In the genomic region with DNA sequence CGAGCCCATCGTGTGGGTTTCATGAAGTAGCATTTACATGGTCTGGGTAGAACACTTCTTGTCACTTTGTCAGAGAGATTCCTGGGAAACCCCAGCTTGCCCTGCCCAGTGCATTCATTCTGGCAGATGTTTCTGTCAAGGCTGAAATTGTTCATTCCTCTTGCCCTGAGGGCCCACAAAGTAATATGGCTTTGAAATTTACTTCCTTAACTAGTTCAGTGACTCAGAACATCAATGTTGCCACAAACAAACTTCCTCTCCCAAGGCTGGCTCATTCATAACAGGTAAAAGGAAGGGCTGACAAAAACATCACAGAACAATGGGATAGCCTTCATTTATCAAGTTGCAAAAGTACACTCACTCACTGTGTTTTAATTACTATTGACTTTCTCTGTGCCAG, we compare ENCODE assay signal across 12 cellular contexts. TPM values are rescaled to one million over a fixed set of nuclear protein-coding genes. Genes with fewer than 3 reads are reported as not detected.
A peak's percentile ranks its signal among the peaks of the same experiment; 100 is the strongest.
DNase-seq lines count a peak whose midpoint lies in the region; ATAC-seq and TF ChIP-seq lines count a peak whose summit lies in the region.
"Had no signal": no experiment of that assay in that cellular context is flagged by ENCODE, and none has a peak within 500 bp of the region (broad histone marks: within the 10 kb centered on the region; RNA-seq: fewer than 3 reads in every experiment).

No MANE protein-coding gene starts in this region.

- TF ChIP-seq POLR2A in esophagus squamous epithelium (IDR thresholded peaks at IDR 0.05) (no peak), transverse colon (IDR thresholded peaks at IDR 0.05) (no peak)

- peaks cover 19% of the 10 kb centered on the region for H3K4me1 Mint-ChIP-seq in activated naive CD8-positive, alpha-beta T cell treated with anti-CD3 and anti-CD28 coated beads, Interleukin-2, amount 10 ng/mL, durations not matched to agents 7 days and 5 days
- H3K4me1 Mint-ChIP-seq in activated naive CD8-positive, alpha-beta T cell treated with anti-CD3 and anti-CD28 coated beads, Interleukin-2, amount 50 U/mL, for 24 hours: peaks cover 26% of the 10 kb centered on the region

- H3K36me3 Mint-ChIP-seq in activated naive CD8-positive, alpha-beta T cell treated with anti-CD3 and anti-CD28 coated beads, Interleukin-2, amount 10 ng/mL, durations not matched to agents 7 days and 5 days: no peaks in the 10 kb centered on the region
- H3K36me3 Mint-ChIP-seq in activated naive CD8-positive, alpha-beta T cell treated with anti-CD3 and anti-CD28 coated beads, Interleukin-2, amount 50 U/mL, for 24 hours (ENCODE audit: low read depth): no peaks in the 10 kb centered on the region

- no peak overlapping the region for H3K4me3 ChIP-seq in esophagus squamous epithelium
- no peak overlapping the region for H3K4me3 ChIP-seq in transverse colon

- in situ Hi-C loops in transverse colon (cut with MboI; ENCODE audit: low pct_ligation_motif_present in 1 of 4, low pct_unique_long_range_greater_than_20kb in 1 of 4, low sequenced_read_pairs in 3 of 4): no loop called here

- ATAC-seq in activated naive CD8-positive, alpha-beta T cell treated with anti-CD3 and anti-CD28 coated beads, Interleukin-2, amount 10 ng/mL, durations not matched to agents 7 days and 5 days (ENCODE audit: low read depth): peak; percentile 35
- no peak for ATAC-seq in activated naive CD8-positive, alpha-beta T cell treated with anti-CD3 and anti-CD28 coated beads, Interleukin-2, amount 50 U/mL, for 24 hours

- H3K4me1 ChIP-seq in esophagus squamous epithelium (peaks cover 6 to 77% (median 29%) of the 10 kb centered on the region in 3 donors), transverse colon (peaks cover 0 to 27% (median 18%) of the 10 kb centered on the region in 4 donors)

- CTCF ChIA-PET in RWPE1 (lab: Yijun Ruan, JAX): no interaction called here

- H3K9me3 Mint-ChIP-seq in activated naive CD8-positive, alpha-beta T cell treated with anti-CD3 and anti-CD28 coated beads, Interleukin-2, amount 10 ng/mL, durations not matched to agents 7 days and 5 days: no peaks in the 10 kb centered on the region
- no peaks in the 10 kb centered on the region for H3K9me3 Mint-ChIP-seq in activated naive CD8-positive, alpha-beta T cell treated with anti-CD3 and anti-CD28 coated beads, Interleukin-2, amount 50 U/mL, for 24 hours

- H3K27me3 Mint-ChIP-seq in activated naive CD8-positive, alpha-beta T cell treated with anti-CD3 and anti-CD28 coated beads, Interleukin-2, amount 10 ng/mL, durations not matched to agents 7 days and 5 days: peaks cover 11% of the 10 kb centered on the region
- H3K27me3 Mint-ChIP-seq in activated naive CD8-positive, alpha-beta T cell treated with anti-CD3 and anti-CD28 coated beads, Interleukin-2, amount 50 U/mL, for 24 hours: no peaks in the 10 kb centered on the region

- TF ChIP-seq EP300 in transverse colon (IDR thresholded peaks at IDR 0.05; ENCODE audit: low read depth): no peak

- peaks cover 0 to 76% (median 0%) of the 10 kb centered on the region in 4 donors for H3K27me3 ChIP-seq in esophagus squamous epithelium
- no peaks in the 10 kb centered on the region for H3K27me3 ChIP-seq in transverse colon

- no peak for DNase-seq in activated naive CD8-positive, alpha-beta T cell treated with anti-CD3 and anti-CD28 coated beads, Interleukin-2, amount 10 ng/mL, durations not matched to agents 7 days and 5 days
- DNase-seq in activated naive CD8-positive, alpha-beta T cell treated with anti-CD3 and anti-CD28 coated beads, Interleukin-2, amount 50 U/mL, for 24 hours: no peak
- DNase-seq in RWPE1 (ENCODE audit: low spot score) (peak; percentile 87), esophagus squamous epithelium (lab: John Stamatoyannopoulos, UW) (no peak), transverse colon (no peak), AG08396 (ENCODE audit: low spot score) (no peak)
- DNase-seq in activated CD4-positive, CD25-positive, alpha-beta regulatory T cell treated with anti-CD3 and anti-CD28 coated beads, Interleukin-2, amount 50 U/mL, for 72 hours: no peak
- no peak for DNase-seq in stimulated activated naive CD4-positive, alpha-beta T cell treated with Interleukin-2 at 50 U/mL for 16 hours (lab: John Stamatoyannopoulos, UW)
- DNase-seq: anterior cingulate cortex; NCI-H526 treated with DMSO at 0.1 percent for 48 hours; stimulated activated CD4-positive, alpha-beta T cell treated with anti-CD3 and anti-CD28 coated beads, Interleukin-2, amount 100 ng/mL, for 48 hours had no signal

- peak overlapping the region; percentile 84; the same call in 1 of the 2 replicates for H3K27ac ChIP-seq in RWPE1
- peak overlapping the region; percentile 5 to 61 (median 35) for H3K27ac ChIP-seq in esophagus squamous epithelium
- peak overlapping the region in 3 of 4 donors; percentile 19 to 31 (median 22) for H3K27ac ChIP-seq in transverse colon

- H3K9me3 ChIP-seq in esophagus squamous epithelium: no peaks in the 10 kb centered on the region
- H3K9me3 ChIP-seq in transverse colon: no peaks in the 10 kb centered on the region

- TF ChIP-seq CTCF in RWPE1 (conservative IDR thresholded peaks at IDR 0.05; ENCODE audit: low read depth) (no peak), esophagus squamous epithelium (IDR thresholded peaks at IDR 0.05) (no peak), transverse colon (IDR thresholded peaks at IDR 0.05) (no peak)

- intact Hi-C loops in esophagus squamous epithelium (cut with DNase I): no loop called here
- intact Hi-C loops in transverse colon (cut with DNase I; ENCODE audit: low total_unique reads): no loop called here

- H3K36me3 ChIP-seq in esophagus squamous epithelium: no peaks in the 10 kb centered on the region
- H3K36me3 ChIP-seq in transverse colon: no peaks in the 10 kb centered on the region

- WGBS in esophagus squamous epithelium, 2 donors: 29% methylated on average over 2 of the region's 2 CpGs
- WGBS in transverse colon (ENCODE audit: low coverage in 1 of 2), 2 donors: 60 to 69% methylated on average over 2 of the region's 2 CpGs

- H3K27ac Mint-ChIP-seq in activated naive CD8-positive, alpha-beta T cell treated with anti-CD3 and anti-CD28 coated beads, Interleukin-2, amount 10 ng/mL, durations not matched to agents 7 days and 5 days: peak overlapping the region; percentile 19
- no peak overlapping the region for H3K27ac Mint-ChIP-seq in activated naive CD8-positive, alpha-beta T cell treated with anti-CD3 and anti-CD28 coated beads, Interleukin-2, amount 50 U/mL, for 24 hours

- H3K4me3 Mint-ChIP-seq in activated naive CD8-positive, alpha-beta T cell treated with anti-CD3 and anti-CD28 coated beads, Interleukin-2, amount 10 ng/mL, durations not matched to agents 7 days and 5 days: peak overlapping the region; percentile 0
- no peak overlapping the region for H3K4me3 Mint-ChIP-seq in activated naive CD8-positive, alpha-beta T cell treated with anti-CD3 and anti-CD28 coated beads, Interleukin-2, amount 50 U/mL, for 24 hours

- POLR2A ChIA-PET in activated naive CD8-positive, alpha-beta T cell treated with anti-CD3 and anti-CD28 coated beads, Interleukin-2, amount 10 ng/mL, durations not matched to agents 7 days and 5 days (lab: Charles Lee): no interaction called here
- POLR2A ChIA-PET in RWPE1 (lab: Yijun Ruan, JAX; ENCODE audit: low non-redundant PET): no interaction called here

RNA-seq across cellular contexts. Expression of gene KIAA0040, which starts 5.0 kb away (rescaled TPM):
- 10 to 100 TPM; 49.8 to 57.1 TPM for total RNA-seq in activated naive CD8-positive, alpha-beta T cell treated with anti-CD3 and anti-CD28 coated beads, Interleukin-2, amount 10 ng/mL, durations not matched to agents 7 days and 5 days
- total RNA-seq in esophagus squamous epithelium (10 to 100 TPM in 2 of 4 donors, 1 to 10 TPM in 2; 3.3 to 22.7 (median 10.3) TPM), transverse colon (10 to 100 TPM; 17.5 to 35.5 (median 21.2) TPM)
- total RNA-seq: myocyte had no signal

Comparison
In these comparisons a context has a peak if more than half of its experiments do, and no peak if none do; other contexts are left out.
1. H3K27ac ChIP-seq: peak in every context shown above with its lines; median percentile 84 in RWPE1; 35 in esophagus squamous epithelium; 22 in transverse colon.